In genomic region chr19:48415869-48416268, GRCh38 we compare ENCODE assay signal across 17 cellular contexts. TPM values are rescaled to one million over a fixed set of nuclear protein-coding genes. Genes with fewer than 3 reads are reported as not detected.
DNase-seq lines count a peak whose midpoint lies in the region; TF ChIP-seq lines count a peak whose summit lies in the region.
"Had no signal": no experiment of that assay in that cellular context is flagged by ENCODE, and none has a peak within 500 bp of the region (broad histone marks: within the 10 kb centered on the region; RNA-seq: fewer than 3 reads in every experiment).

No MANE protein-coding gene starts in this region.

- H3K4me3 ChIP-seq in breast epithelium (peak overlapping the region in 2 of 3 donors; percentile 3 to 12), esophagus squamous epithelium (peak overlapping the region in 3 of 4 donors; percentile 7 to 53 (median 23)), testis (peak overlapping the region; percentile 10 to 29)

- H3K36me3 ChIP-seq in breast epithelium, result no peaks in the 10 kb centered on the region
- H3K36me3 ChIP-seq in esophagus squamous epithelium, result no peaks in the 10 kb centered on the region
- no peaks in the 10 kb centered on the region for H3K36me3 ChIP-seq in testis (ENCODE audit: low read depth, missing control alignments)

- TF ChIP-seq CTCF in breast epithelium (IDR thresholded peaks at IDR 0.05) (no peak), MCF 10A (IDR thresholded peaks at IDR 0.05; ENCODE audit: unreplicated experiment) (no peak), RWPE1 (conservative IDR thresholded peaks at IDR 0.05; ENCODE audit: low read depth) (no peak), esophagus squamous epithelium (IDR thresholded peaks at IDR 0.05) (no peak), testis (IDR thresholded peaks at IDR 0.05) (no peak)

- H3K4me3 Mint-ChIP-seq in MCF 10A (ENCODE audit: unreplicated experiment), result no peak overlapping the region

- H3K9me3 ChIP-seq in breast epithelium, result no peaks in the 10 kb centered on the region
- H3K9me3 ChIP-seq in esophagus squamous epithelium, result no peaks in the 10 kb centered on the region
- no peaks in the 10 kb centered on the region for H3K9me3 ChIP-seq in testis

- H3K27ac Mint-ChIP-seq in MCF 10A (ENCODE audit: low read depth, unreplicated experiment), result no peak overlapping the region

- H3K36me3 Mint-ChIP-seq in MCF 10A (ENCODE audit: insufficient read depth, unreplicated experiment), result peaks cover under 1% of the 10 kb centered on the region

- 37 to 58% methylated on average over 8 to 12 of the region's 30 CpGs for WGBS in esophagus squamous epithelium, 2 donors
- WGBS in testis, 2 donors, result 46 to 47% methylated on average over 27 to 30 of the region's 30 CpGs

- no peaks in the 10 kb centered on the region for H3K27me3 Mint-ChIP-seq in MCF 10A (ENCODE audit: insufficient read depth, unreplicated experiment)

- no TSS peak for BruUV-seq in MCF 10A (replicated peaks; lab: Mats Ljungman, UMichigan)

- POLR2A ChIA-PET in MCF 10A (lab: Yijun Ruan, JAX) (no interaction called here), RWPE1 (lab: Yijun Ruan, JAX; ENCODE audit: low non-redundant PET) (no interaction called here)

- TF ChIP-seq POLR2A in breast epithelium (IDR thresholded peaks at IDR 0.05) (no peak), esophagus squamous epithelium (IDR thresholded peaks at IDR 0.05) (no peak), testis (IDR thresholded peaks at IDR 0.05) (no peak)

- H3K27ac ChIP-seq in breast epithelium (no peak overlapping the region), RWPE1 (0 out of 2 replicates have a peak overlapping the region, but pooled peaks have one; percentile 12), esophagus squamous epithelium (no peak overlapping the region), testis (no peak overlapping the region)

- H3K4me1 Mint-ChIP-seq in MCF 10A (ENCODE audit: insufficient read depth, unreplicated experiment), result peaks cover 7% of the 10 kb centered on the region

- no peak for DNase-seq in breast epithelium (ENCODE audit: low spot score in 2 of 2)
- no peak for DNase-seq in MCF 10A (ENCODE audit: unreplicated experiment)
- no peak for DNase-seq in RWPE1 (ENCODE audit: low spot score)
- DNase-seq in esophagus squamous epithelium (lab: John Stamatoyannopoulos, UW), result no peak
- no peak for DNase-seq in testis
- no peak for DNase-seq in activated gamma-delta T cell (lab: John Stamatoyannopoulos, UW)
- no peak for DNase-seq in cerebellar cortex (ENCODE audit: low spot score)
- DNase-seq in NCI-H1092 treated with DMSO at 0.1 percent for 48 hours (lab: John Stamatoyannopoulos, UW), result no peak
- DNase-seq: NCI-H1092; retina; stimulated activated naive B cell treated with anti-CD40 and anti-IgM and Interleukin-4, amounts not matched to agents 10 μg/mL and 1 μg/mL and 100 μg/mL, for 72 hours had no signal

- H3K27me3 ChIP-seq in breast epithelium (peaks cover 0 to 4% of the 10 kb centered on the region in 2 donors), esophagus squamous epithelium (peaks cover 0 to 43% (median 2%) of the 10 kb centered on the region in 4 donors), testis (no peaks in the 10 kb centered on the region)

- H3K9me3 Mint-ChIP-seq in MCF 10A (ENCODE audit: unreplicated experiment), result no peaks in the 10 kb centered on the region

- H3K4me1 ChIP-seq in breast epithelium (no peaks in the 10 kb centered on the region), esophagus squamous epithelium (peaks cover 10 to 22% (median 14%) of the 10 kb centered on the region in 3 donors), testis (peaks cover 3% of the 10 kb centered on the region)

- CTCF ChIA-PET in MCF 10A (lab: Yijun Ruan, JAX) (interaction anchor here (1.3 kb wide), 1 partner anchor 24 kb away, joined by 3 read pairs; the partner anchor contains the start of gene KDELR1), RWPE1 (lab: Yijun Ruan, JAX) (no interaction called here)

- intact Hi-C loops in breast epithelium (cut with DNase I; ENCODE audit: low total_unique reads), result no loop called here
- intact Hi-C loops in MCF 10A (cut with micrococcal nuclease), result no loop called here
- intact Hi-C loops in esophagus squamous epithelium (cut with DNase I), result no loop called here
- intact Hi-C loops in testis (cut with DNase I; ENCODE audit: low total_unique reads), result no loop called here

RNA-seq across cellular contexts. Expression of gene GRIN2D, which starts 22.4 kb away (rescaled TPM):
- under 1 TPM in 2 of 3 donors, not detected in 1; 0.32 to 0.33 TPM for total RNA-seq in breast epithelium
- total RNA-seq in MCF 10A (2022), result 0.35 and 0.39 TPM in 2 replicates
- under 1 TPM; 0.09 to 0.47 (median 0.15) TPM for total RNA-seq in esophagus squamous epithelium
- total RNA-seq in testis, result 1 to 10 TPM; 2.4 to 2.7 TPM
- 1.4 TPM for polyA plus RNA-seq in testis (ENCODE audit: insufficient read depth, low read depth, low replicate concordance)
- total RNA-seq: H4 had no signal

RNA-seq across cellular contexts. Expression of gene KDELR1, which starts 24.5 kb away (rescaled TPM):
- total RNA-seq in breast epithelium (10 to 100 TPM; 66.2 to 85.0 (median 68.5) TPM), MCF 10A (2022) (113 and 134 TPM in 2 replicates), esophagus squamous epithelium (10 to 100 TPM; 63.5 to 87.4 (median 70.2) TPM), testis (100 to 1,000 TPM; 149 to 155 TPM)
- 187 TPM for polyA plus RNA-seq in testis (ENCODE audit: insufficient read depth, low read depth, low replicate concordance)

RNA-seq across cellular contexts. Expression of gene GRWD1, which starts 29.9 kb away (rescaled TPM):
- total RNA-seq in breast epithelium, result 10 to 100 TPM; 25.0 to 35.4 (median 30.1) TPM
- 45.1 and 55.8 TPM in 2 replicates for total RNA-seq in MCF 10A (2022)
- total RNA-seq in esophagus squamous epithelium, result 10 to 100 TPM; 33.0 to 43.9 (median 34.6) TPM
- 10 to 100 TPM; 32.8 to 35.2 TPM for total RNA-seq in testis
- polyA plus RNA-seq in testis (ENCODE audit: insufficient read depth, low read depth, low replicate concordance), result 17.8 TPM

RNA-seq across cellular contexts. Expression of gene KCNJ14, which starts 39.5 kb away (rescaled TPM):
- total RNA-seq in breast epithelium (1 to 10 TPM in 2 of 3 donors, under 1 TPM in 1; 0.80 to 1.6 (median 1.0) TPM), MCF 10A (2022) (1.6 and 2.7 TPM in 2 replicates), esophagus squamous epithelium (1 to 10 TPM in 1 of 4 donors, under 1 TPM in 3; 0.57 to 1.3 (median 0.92) TPM), testis (1 to 10 TPM; 1.6 to 2.2 TPM)
- 0.66 TPM for polyA plus RNA-seq in testis (ENCODE audit: insufficient read depth, low read depth, low replicate concordance)

RNA-seq across cellular contexts. Expression of gene SYNGR4, which starts 51.7 kb away (rescaled TPM):
- not detected for total RNA-seq in breast epithelium
- total RNA-seq in MCF 10A (2022), result not detected in 2 replicates
- not detected for total RNA-seq in esophagus squamous epithelium
- total RNA-seq in testis, result 10 to 100 TPM; 21.8 to 26.1 TPM
- polyA plus RNA-seq in testis (ENCODE audit: insufficient read depth, low read depth, low replicate concordance), result 112 TPM
- total RNA-seq: activated CD8-positive, alpha-beta memory T cell treated with anti-CD3 and anti-CD28 coated beads for 36 hours; esophagus mucosa; HepG2; liver had no signal
- polyA plus RNA-seq: HepG2, neural cell had no signal
